In genomic region chr5:14183187-14183939, GRCh38 we compare ENCODE assay signal across 16 cellular contexts. TPM values are rescaled to one million over a fixed set of nuclear protein-coding genes. Genes with fewer than 3 reads are reported as not detected.
DNase-seq lines count a peak whose midpoint lies in the region; ATAC-seq, FAIRE-seq and TF ChIP-seq lines count a peak whose summit lies in the region.
"Had no signal": no experiment of that assay in that cellular context is flagged by ENCODE, and none has a peak within 500 bp of the region (broad histone marks: within the 10 kb centered on the region; RNA-seq: fewer than 3 reads in every experiment).

No MANE protein-coding gene starts in this region.

- FAIRE-seq in A549 (lab: Jason Lieb, UNC): no peak
- FAIRE-seq: A204.1 had no signal

- POLR2A ChIA-PET in A549 (lab: Yijun Ruan, JAX): no interaction called here

- H3K27me3 ChIP-seq in adipocyte (replicated peaks; ENCODE audit: control insufficient read depth, insufficient read depth, low read length): no peaks in the 10 kb centered on the region
- H3K27me3 ChIP-seq: neutrophil, SJCRH30, upper lobe of right lung had no signal

- H3K9me3 ChIP-seq in A549 (no peaks in the 10 kb centered on the region), adipocyte (ENCODE audit: control insufficient read depth, low read length) (no peaks in the 10 kb centered on the region)
- H3K9me3 ChIP-seq: HAP-1, neutrophil, SJCRH30, upper lobe of right lung had no signal

- H3K4me3 Mint-ChIP-seq in glutamatergic neuron (ENCODE audit: unreplicated experiment) (peak overlapping the region; percentile 6), osteocyte (ENCODE audit: unreplicated experiment) (peak overlapping the region; percentile 59)
- H3K4me3 Mint-ChIP-seq: activated CD4-positive, alpha-beta T cell treated with anti-CD3 and anti-CD28 coated beads for 36 hours had no signal

- peak overlapping the region; percentile 86 for H3K4me2 ChIP-seq in A549

- 40% methylated on average over 8 of the region's 8 CpGs for WGBS in A549 (ENCODE audit: missing lambda C conversion rate)

- H3K9ac ChIP-seq in adipocyte (ENCODE audit: low read length): peak overlapping the region; percentile 84

- no peak for TF ChIP-seq EP300 in A549 (IDR thresholded peaks at IDR 0.05)

- peaks cover 100% of the 10 kb centered on the region for H3K4me1 ChIP-seq in A549
- H3K4me1 ChIP-seq in adipocyte (ENCODE audit: control insufficient read depth, insufficient read depth, low read length): peaks cover 78% of the 10 kb centered on the region

- H3K4me3 ChIP-seq in A549 (no peak overlapping the region), adipocyte (ENCODE audit: low read length) (peak overlapping the region; percentile 75)
- H3K4me3 ChIP-seq: HAP-1, SJCRH30, upper lobe of right lung had no signal

- TF ChIP-seq RAD21 in A549 (conservative IDR thresholded peaks at IDR 0.05 in 1 of 2, IDR thresholded peaks at IDR 0.05 in 1 of 2): no peak

- no peak for DNase-seq in A549 (ENCODE audit: low read depth in 1 of 2, low spot score in 1 of 2)
- DNase-seq in adipocyte (ENCODE audit: low read depth): peak; percentile 53
- no peak for DNase-seq in glutamatergic neuron
- no peak for DNase-seq in osteocyte (ENCODE audit: extremely low spot score, unreplicated experiment)
- DNase-seq in omental fat pad (ENCODE audit: low spot score): no peak
- DNase-seq in kidney glomerular epithelial cell (lab: John Stamatoyannopoulos, UW): no peak
- DNase-seq: activated CD4-positive, alpha-beta T cell treated with anti-CD3 and anti-CD28 coated beads for 36 hours; activated effector memory CD4-positive, alpha-beta T cell treated with anti-CD3 and anti-CD28 coated beads, Interleukin-2, amount 50 U/mL, for 16 hours; NCI-H446 treated with DMSO at 0.1 percent for 48 hours; SJCRH30; upper lobe of right lung had no signal

- no peak overlapping the region for H3K27ac Mint-ChIP-seq in glutamatergic neuron (ENCODE audit: unreplicated experiment)
- peak overlapping the region; percentile 96 for H3K27ac Mint-ChIP-seq in osteocyte (ENCODE audit: unreplicated experiment)
- H3K27ac Mint-ChIP-seq: activated CD4-positive, alpha-beta T cell treated with anti-CD3 and anti-CD28 coated beads for 36 hours had no signal

- TF ChIP-seq POLR2A in A549 (IDR thresholded peaks at IDR 0.05; ENCODE audit: low read length): no peak

- no peak for TF ChIP-seq CTCF in A549 (IDR thresholded peaks at IDR 0.05)
- no peak for TF ChIP-seq CTCF in glutamatergic neuron (IDR thresholded peaks at IDR 0.05; ENCODE audit: partially characterized antibody, unreplicated experiment)
- no peak for TF ChIP-seq CTCF in osteocyte (IDR thresholded peaks at IDR 0.05)
- no peak for TF ChIP-seq CTCF in omental fat pad (IDR thresholded peaks at IDR 0.05)

- H3K36me3 Mint-ChIP-seq in glutamatergic neuron (ENCODE audit: unreplicated experiment) (no peaks in the 10 kb centered on the region), osteocyte (ENCODE audit: unreplicated experiment) (no peaks in the 10 kb centered on the region)

- CTCF ChIA-PET in A549 (lab: Yijun Ruan, JAX): interaction anchor here (0.9 to 2.4 kb wide), 4 partner anchors 8 to 87 kb away, joined by 3 to 13 read pairs (median 6); partner anchors contain the start of gene TRIO

- H3K27me3 Mint-ChIP-seq in glutamatergic neuron (ENCODE audit: unreplicated experiment) (peaks cover 6% of the 10 kb centered on the region), osteocyte (ENCODE audit: unreplicated experiment) (no peaks in the 10 kb centered on the region)

- H3K27ac ChIP-seq in A549: peak overlapping the region; percentile 79 to 92
- H3K27ac ChIP-seq: neutrophil, SJCRH30 had no signal

- ATAC-seq in A549 (no peak), omental fat pad (ENCODE audit: low FRiP score) (no peak), HG03571 (IDR thresholded peaks at IDR 0.05; ENCODE audit: unreplicated experiment) (no peak), HG03457 (IDR thresholded peaks at IDR 0.05; ENCODE audit: unreplicated experiment) (no peak)
- ATAC-seq: activated CD4-positive, alpha-beta T cell treated with anti-CD3 and anti-CD28 coated beads for 36 hours; upper lobe of right lung had no signal

- H3K4me1 Mint-ChIP-seq in glutamatergic neuron (ENCODE audit: low read depth, unreplicated experiment) (peaks cover 60% of the 10 kb centered on the region), osteocyte (ENCODE audit: unreplicated experiment) (peaks cover 94% of the 10 kb centered on the region)
- H3K4me1 Mint-ChIP-seq: activated CD4-positive, alpha-beta T cell treated with anti-CD3 and anti-CD28 coated beads for 36 hours had no signal

- H3K9me3 Mint-ChIP-seq in glutamatergic neuron (ENCODE audit: unreplicated experiment) (peaks cover 5% of the 10 kb centered on the region), osteocyte (ENCODE audit: unreplicated experiment) (no peaks in the 10 kb centered on the region)

- no peaks in the 10 kb centered on the region for H3K36me3 ChIP-seq in adipocyte (ENCODE audit: control insufficient read depth, insufficient read depth, low read length, severe bottlenecking)
- H3K36me3 ChIP-seq: HAP-1, neutrophil, SJCRH30, upper lobe of right lung had no signal

TF ChIP-seq in A549, 52 proteins besides CTCF, POLR2A, EP300 and RAD21:
- TF ChIP-seq ZC3H11A (IDR thresholded peaks at IDR 0.05) (no peak), USF2 (IDR thresholded peaks at IDR 0.05) (no peak)
- TF ChIP-seq, protein P1, sequence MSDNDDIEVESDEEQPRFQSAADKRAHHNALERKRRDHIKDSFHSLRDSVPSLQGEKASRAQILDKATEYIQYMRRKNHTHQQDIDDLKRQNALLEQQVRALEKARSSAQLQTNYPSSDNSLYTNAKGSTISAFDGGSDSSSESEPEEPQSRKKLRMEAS (IDR thresholded peaks at IDR 0.05): peak; percentile 29; the same call in 1 of the 2 replicates

RNA-seq across cellular contexts. Expression of gene TRIO, which starts 40.2 kb away (rescaled TPM):
- polyA plus RNA-seq in A549 (2011; rRNA removed): 79.0 and 91.2 TPM in 2 replicates
- polyA plus RNA-seq in A549 (2012; cell fraction: cytosol; rRNA removed): 63.7 and 64.8 TPM in 2 replicates
- 217 and 257 TPM in 2 replicates for polyA plus RNA-seq in A549 (2012; cell fraction: nucleus; rRNA removed)
- polyA plus RNA-seq in A549 (2017; fragmentation: RNase III; extraction: RNeasy Plus Mini Kit Qiagen cat#74134 plus additional on column Dnase treatment): 47.5 to 57.9 TPM (median 48.1 TPM) in 3 replicates
- polyA minus RNA-seq in A549 (2011; rRNA and poly(A)+ RNA removed): 263 and 307 TPM in 2 replicates
- total RNA-seq in glutamatergic neuron (ENCODE audit: unreplicated experiment): 281 TPM
- total RNA-seq in osteocyte: 336 and 341 TPM in 2 replicates
- 100 to 1,000 TPM; 125 to 370 (median 193) TPM for total RNA-seq in omental fat pad
